ENCODE assay signal across 24 cellular contexts in genomic region chr19:1577929-1578618, GRCh38. TPM values are rescaled to one million over a fixed set of nuclear protein-coding genes. Genes with fewer than 3 reads are reported as not detected.
"Had no signal": no experiment of that assay in that cellular context is flagged by ENCODE, and none has a peak within 500 bp of the region (broad histone marks: within the 10 kb centered on the region; RNA-seq: fewer than 3 reads in every experiment).

No MANE protein-coding gene starts in this region.

- H3K4me3 ChIP-seq: tibial artery had no signal

- H3K27ac ChIP-seq: brain microvascular endothelial cell, tibial artery had no signal

- H3K4me1 ChIP-seq: tibial artery had no signal

- H3K9me3 ChIP-seq: tibial artery had no signal

- H3K27me3 ChIP-seq: brain microvascular endothelial cell, tibial artery had no signal

- DNase-seq: activated B cell treated with CpG ODN at 0.5 μM for 24 hours; activated CD4-positive, alpha-beta memory T cell treated with anti-CD3 and anti-CD28 coated beads, Interleukin-2, amount 10 ng/mL, durations not matched to agents 7 days and 5 days; activated CD4-positive, alpha-beta T cell treated with anti-CD3 and anti-CD28 coated beads for 48 hours; activated CD8-positive, alpha-beta memory T cell treated with anti-CD3 and anti-CD28 coated beads, Interleukin-2, amount 10 ng/mL, durations not matched to agents 7 days and 5 days; activated naive CD4-positive, alpha-beta T cell treated with Interleukin-2 at 50 U/mL for 16 hours; activated naive CD8-positive, alpha-beta T cell treated with anti-CD3 and anti-CD28 coated beads, Interleukin-2, amount 50 U/mL, for 24 hours; anterior cingulate cortex; brain microvascular endothelial cell; cortex of kidney; erythroblast; foreskin melanocyte; glutamatergic neuron; hypothalamus; islet precursor cell; retina; stimulated activated CD4-positive, alpha-beta T cell treated with anti-CD3 and anti-CD28 coated beads, Interleukin-2, amount 100 ng/mL, for 24 hours; stimulated activated naive CD8-positive, alpha-beta T cell treated with anti-CD3 and anti-CD28 coated beads, Interleukin-15, Interleukin-2, amounts not matched to agents 100 U/mL and 50 U/mL, for 24 hours; tibial artery had no signal

- ATAC-seq: activated CD8-positive, alpha-beta memory T cell treated with anti-CD3 and anti-CD28 coated beads, Interleukin-2, amount 10 ng/mL, durations not matched to agents 7 days and 5 days; activated naive CD8-positive, alpha-beta T cell treated with anti-CD3 and anti-CD28 coated beads, Interleukin-2, amount 50 U/mL, for 24 hours; activated T-helper 17 cell treated with anti-CD3 and anti-CD28 coated beads, Interleukin-2, amount 50 U/mL, for 72 hours; stimulated activated naive CD8-positive, alpha-beta T cell treated with anti-CD3 and anti-CD28 coated beads, Interleukin-15, Interleukin-2, amounts not matched to agents 100 U/mL and 50 U/mL, for 24 hours had no signal

RNA-seq across cellular contexts. Expression of gene PLK5, which starts 54.2 kb away (rescaled TPM):
- total RNA-seq: activated B cell treated with CpG ODN at 0.5 μM for 24 hours; activated CD4-positive, alpha-beta memory T cell treated with anti-CD3 and anti-CD28 coated beads, Interleukin-2, amount 10 ng/mL, durations not matched to agents 7 days and 5 days; activated CD8-positive, alpha-beta memory T cell treated with anti-CD3 and anti-CD28 coated beads, Interleukin-2, amount 10 ng/mL, durations not matched to agents 7 days and 5 days; activated T-helper 17 cell treated with anti-CD3 and anti-CD28 coated beads, Interleukin-2, amount 50 U/mL, for 72 hours; lung microvascular endothelial cell; myocyte; omental fat pad; posterior vena cava; skeletal muscle tissue had no signal
